In genomic region chr6:13787146-13787545, GRCh38 we compare ENCODE assay signal across 11 cellular contexts. TPM values are rescaled to one million over a fixed set of nuclear protein-coding genes. Genes with fewer than 3 reads are reported as not detected.
A peak's percentile ranks its signal among the peaks of the same experiment; 100 is the strongest.
DNase-seq lines count a peak whose midpoint lies in the region; ATAC-seq, FAIRE-seq and TF ChIP-seq lines count a peak whose summit lies in the region.
"Had no signal": no experiment of that assay in that cellular context is flagged by ENCODE, and none has a peak within 500 bp of the region (broad histone marks: within the 10 kb centered on the region; RNA-seq: fewer than 3 reads in every experiment).

No MANE protein-coding gene starts in this region.

- H3K36me3 ChIP-seq in GM23338 (ENCODE audit: insufficient read depth): peaks cover 13% of the 10 kb centered on the region; the same call in 1 of the 2 replicates
- peaks cover 0 to 4% of the 10 kb centered on the region in 2 donors for H3K36me3 ChIP-seq in small intestine (ENCODE audit: control insufficient read depth in 2 of 2, insufficient read depth in 2 of 2, low read length in 2 of 2)

- no peaks in the 10 kb centered on the region for H4K20me1 ChIP-seq in GM23338 (replicated peaks; ENCODE audit: insufficient read depth)

- no peak for FAIRE-seq in small intestine (lab: Jason Lieb, UNC)

- no peaks in the 10 kb centered on the region for H3F3A ChIP-seq in GM23338 (replicated peaks; ENCODE audit: low read depth)

- peak; percentile 23; the same call in 1 of the 3 replicates for ATAC-seq in GM23338

- in situ Hi-C loops in ACHN (cut with HindIII; ENCODE audit: low pct_ligation_motif_present, low pct_unique_long_range_greater_than_20kb, low sequenced_read_pairs): no loop called here

- H3K9me3 Mint-ChIP-seq in GM23338: no peaks in the 10 kb centered on the region
- no peaks in the 10 kb centered on the region for H3K9me3 Mint-ChIP-seq in osteocyte (ENCODE audit: unreplicated experiment)

- H3K4me1 Mint-ChIP-seq in GM23338: peaks cover 7% of the 10 kb centered on the region
- peaks cover 10% of the 10 kb centered on the region for H3K4me1 Mint-ChIP-seq in osteocyte (ENCODE audit: unreplicated experiment)

- H3K27me3 Mint-ChIP-seq in GM23338 (ENCODE audit: insufficient read depth, low read depth, poor library complexity) (peaks cover 6% of the 10 kb centered on the region), osteocyte (ENCODE audit: unreplicated experiment) (no peaks in the 10 kb centered on the region)

- peak overlapping the region; percentile 3; the same call in 1 of the 2 replicates for H3K27ac ChIP-seq in GM23338 (ENCODE audit: low read depth)
- peak overlapping the region in 1 of 2 donors; percentile 34 for H3K27ac ChIP-seq in small intestine (ENCODE audit: low read depth in 1 of 2, low read length in 1 of 2)

- TF ChIP-seq CTCF in GM23338 (conservative IDR thresholded peaks at IDR 0.05; ENCODE audit: low read depth in 2 of 2): no peak
- no peak for TF ChIP-seq CTCF in fibroblast of mammary gland (conservative IDR thresholded peaks at IDR 0.05; ENCODE audit: control insufficient read depth, insufficient read depth, low read depth, low read length)
- TF ChIP-seq CTCF in osteocyte (IDR thresholded peaks at IDR 0.05): no peak

- H3K4me3 ChIP-seq in GM23338 (no peak overlapping the region), fibroblast of mammary gland (ENCODE audit: control insufficient read depth, low read depth, low read length) (no peak overlapping the region), small intestine (ENCODE audit: low read depth in 1 of 2, low read length in 2 of 2) (no peak overlapping the region)
- H3K4me3 ChIP-seq: lung had no signal

- H3K4me3 Mint-ChIP-seq in GM23338: no peak overlapping the region
- peak overlapping the region; percentile 5 for H3K4me3 Mint-ChIP-seq in osteocyte (ENCODE audit: unreplicated experiment)

- no peaks in the 10 kb centered on the region for H3K79me2 ChIP-seq in GM23338 (replicated peaks; ENCODE audit: insufficient read depth)

- WGBS in small intestine, 3 donors: 48 to 77% (median 71%) methylated on average over 8 of the region's 8 CpGs

- no peaks in the 10 kb centered on the region for H3K27me3 ChIP-seq in GM23338 (ENCODE audit: insufficient read depth)
- no peaks in the 10 kb centered on the region for H3K27me3 ChIP-seq in small intestine (ENCODE audit: control insufficient read depth in 2 of 2, insufficient read depth in 2 of 2, low read length in 2 of 2)

- DNase-seq in GM23338 (ENCODE audit: low spot score) (peak; percentile 28), fibroblast of mammary gland (ENCODE audit: low read depth) (peak; percentile 25), osteocyte (ENCODE audit: extremely low spot score, unreplicated experiment) (peak; percentile 1), NCI-H748 treated with DMSO at 0.1 percent for 48 hours (lab: John Stamatoyannopoulos, UW) (no peak), small intestine (no peak), ACHN (no peak)
- peak; percentile 41 to 46 for DNase-seq in activated T-cell treated with anti-CD3 and anti-CD28 coated beads, Interleukin-2, amount 50 U/mL, for 48 hours
- no peak for DNase-seq in stimulated activated CD8-positive, alpha-beta memory T cell treated with anti-CD3 and anti-CD28 coated beads, Interleukin-4, amount 100 ng/mL, for 48 hours
- DNase-seq: effector memory CD4-positive, alpha-beta T cell; EL had no signal

- H3K36me3 Mint-ChIP-seq in GM23338 (ENCODE audit: low read depth) (peaks cover 31% of the 10 kb centered on the region), osteocyte (ENCODE audit: unreplicated experiment) (peaks cover 11% of the 10 kb centered on the region)

- no peak overlapping the region for H3K4me2 ChIP-seq in GM23338

- H2AFZ ChIP-seq in GM23338: no peak overlapping the region

- H3K4me1 ChIP-seq in GM23338 (ENCODE audit: insufficient read depth) (no peaks in the 10 kb centered on the region), small intestine (ENCODE audit: control insufficient read depth in 2 of 2, insufficient read depth in 1 of 2, low read depth in 1 of 2, low read length in 1 of 2) (no peaks in the 10 kb centered on the region)

- H3K27ac Mint-ChIP-seq in GM23338 (peak overlapping the region; percentile 47; the same call in 1 of the 2 replicates), osteocyte (ENCODE audit: unreplicated experiment) (peak overlapping the region; percentile 77)

- no peaks in the 10 kb centered on the region for H3K9me2 ChIP-seq in GM23338 (ENCODE audit: insufficient read depth)

- no peaks in the 10 kb centered on the region for H3K9me3 ChIP-seq in small intestine (ENCODE audit: control insufficient read depth, low read depth)

TF ChIP-seq in GM23338, 12 proteins besides CTCF, POLR2A, EP300 and RAD21 (continues in another document):
- no peak for TF ChIP-seq STAT1 (IDR thresholded peaks at IDR 0.05; ENCODE audit: unreplicated experiment)
- no peak for TF ChIP-seq ZNF331 (CRISPR knock-in tag; IDR thresholded peaks at IDR 0.05; ENCODE audit: low read depth)
- TF ChIP-seq EZH2phosphoT487 (IDR thresholded peaks at IDR 0.05; ENCODE audit: unreplicated experiment): no peak
- TF ChIP-seq, protein P1, sequence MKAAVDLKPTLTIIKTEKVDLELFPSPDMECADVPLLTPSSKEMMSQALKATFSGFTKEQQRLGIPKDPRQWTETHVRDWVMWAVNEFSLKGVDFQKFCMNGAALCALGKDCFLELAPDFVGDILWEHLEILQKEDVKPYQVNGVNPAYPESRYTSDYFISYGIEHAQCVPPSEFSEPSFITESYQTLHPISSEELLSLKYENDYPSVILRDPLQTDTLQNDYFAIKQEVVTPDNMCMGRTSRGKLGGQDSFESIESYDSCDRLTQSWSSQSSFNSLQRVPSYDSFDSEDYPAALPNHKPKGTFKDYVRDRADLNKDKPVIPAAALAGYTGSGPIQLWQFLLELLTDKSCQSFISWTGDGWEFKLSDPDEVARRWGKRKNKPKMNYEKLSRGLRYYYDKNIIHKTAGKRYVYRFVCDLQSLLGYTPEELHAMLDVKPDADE (IDR thresholded peaks at IDR 0.05): no peak
- TF ChIP-seq JUNB (IDR thresholded peaks at IDR 0.05; ENCODE audit: unreplicated experiment): no peak
- no peak for TF ChIP-seq ZNF462 (CRISPR knock-in tag; IDR thresholded peaks at IDR 0.05)
- no peak for TF ChIP-seq EZH2 (IDR thresholded peaks at IDR 0.05; ENCODE audit: low read depth, unreplicated experiment)

RNA-seq across cellular contexts. Expression of gene MCUR1, which starts 27.2 kb away (rescaled TPM):
- total RNA-seq in GM23338 (2014; rRNA removed; shearing (Covaris generic)): 20.3 and 21.0 TPM in 2 replicates
- polyA plus RNA-seq in GM23338 (2016; fragmentation: Nextera tagmentation; extraction: Ambion mirVana) (63.5 and 65.3 TPM in 2 replicates), small intestine (10 to 100 TPM; 15.6 to 83.2 (median 67.8) TPM)
- 23.4 and 24.8 TPM in 2 replicates for total RNA-seq in osteocyte

Comparison
In these comparisons a context has a peak if more than half of its experiments do, and no peak if none do; other contexts are left out.
1. DNase-seq: peak in GM23338 (single experiment), activated T-cell treated with anti-CD3 and anti-CD28 coated beads, Interleukin-2, amount 50 U/mL, for 48 hours (2 of 2), fibroblast of mammary gland (single experiment) and osteocyte (single experiment); none in stimulated activated CD8-positive, alpha-beta memory T cell treated with anti-CD3 and anti-CD28 coated beads, Interleukin-4, amount 100 ng/mL, for 48 hours (single experiment), NCI-H748 treated with DMSO at 0.1 percent for 48 hours (single experiment), small intestine (single experiment) and ACHN (single experiment).